ENCODE assay signal across 8 cellular contexts in genomic region chr20:10469599-10469998, GRCh38. TPM values are rescaled to one million over a fixed set of nuclear protein-coding genes. Genes with fewer than 3 reads are reported as not detected.
A peak's percentile ranks its signal among the peaks of the same experiment; 100 is the strongest.
DNase-seq lines count a peak whose midpoint lies in the region; ATAC-seq and TF ChIP-seq lines count a peak whose summit lies in the region.

No MANE protein-coding gene starts in this region.

- H3K9me3 ChIP-seq in hepatocyte (ENCODE audit: low read depth) (no peaks in the 10 kb centered on the region), smooth muscle cell (replicated peaks; ENCODE audit: low read depth) (no peaks in the 10 kb centered on the region)

- H3K4me2 ChIP-seq in hepatocyte: no peak overlapping the region
- H3K4me2 ChIP-seq in smooth muscle cell: no peak overlapping the region

- no peaks in the 10 kb centered on the region for H3K9me2 ChIP-seq in hepatocyte (replicated peaks; ENCODE audit: insufficient read depth)

- H3K79me2 ChIP-seq in hepatocyte (no peaks in the 10 kb centered on the region), smooth muscle cell (ENCODE audit: low read depth) (no peaks in the 10 kb centered on the region)

- TF ChIP-seq CTCF in astrocyte of the spinal cord (IDR thresholded peaks at IDR 0.05; ENCODE audit: low read depth, low read length) (peak; percentile 68), hepatocyte (IDR thresholded peaks at IDR 0.05; ENCODE audit: poor library complexity) (peak; percentile 78), smooth muscle cell (IDR thresholded peaks at IDR 0.05; ENCODE audit: borderline replicate concordance, insufficient read depth, poor library complexity, severe bottlenecking) (peak; percentile 53)

- no peak overlapping the region for H3K4me3 ChIP-seq in astrocyte of the spinal cord (ENCODE audit: low read depth, low read length)
- no peak overlapping the region for H3K4me3 ChIP-seq in hepatocyte
- no peak overlapping the region for H3K4me3 ChIP-seq in smooth muscle cell

- H3K4me1 ChIP-seq in hepatocyte (ENCODE audit: insufficient read depth) (peaks cover 7% of the 10 kb centered on the region), smooth muscle cell (ENCODE audit: low read depth) (peaks cover 59% of the 10 kb centered on the region)

- no peaks in the 10 kb centered on the region for H3K27me3 ChIP-seq in hepatocyte
- H3K27me3 ChIP-seq in smooth muscle cell (ENCODE audit: low read depth): no peaks in the 10 kb centered on the region

- ATAC-seq in HG02759 (IDR thresholded peaks at IDR 0.05; ENCODE audit: unreplicated experiment): peak; percentile 62
- ATAC-seq in GM18873 (IDR thresholded peaks at IDR 0.05; ENCODE audit: low FRiP score, unreplicated experiment): no peak

- H3F3A ChIP-seq in smooth muscle cell (ENCODE audit: low read depth): peaks cover 19% of the 10 kb centered on the region

- no peaks in the 10 kb centered on the region for H3K36me3 ChIP-seq in hepatocyte (replicated peaks; ENCODE audit: insufficient read depth, low read depth)
- H3K36me3 ChIP-seq in smooth muscle cell (ENCODE audit: low read depth): no peaks in the 10 kb centered on the region

- 35% methylated on average over 7 of the region's 7 CpGs for WGBS in hepatocyte (ENCODE audit: low lambda C conversion rate, missing lambda C conversion rate)
- 19% methylated on average over 7 of the region's 7 CpGs for WGBS in smooth muscle cell (ENCODE audit: low lambda C conversion rate)

- DNase-seq in DMS53 treated with DMSO at 0.1 percent for 48 hours (lab: John Stamatoyannopoulos, UW; ENCODE audit: unreplicated experiment): peak; percentile 70
- peak; percentile 85 for DNase-seq in NCI-H446 treated with DMSO at 0.1 percent for 48 hours (lab: John Stamatoyannopoulos, UW)
- DNase-seq in astrocyte of the spinal cord (ENCODE audit: low read depth, low spot score): peak; percentile 93
- DNase-seq in hepatocyte (ENCODE audit: low spot score): peak; percentile 84
- DNase-seq in smooth muscle cell (lab: John Stamatoyannopoulos, UW; ENCODE audit: unreplicated experiment): no peak
- no peak for DNase-seq in activated CD8-positive, alpha-beta memory T cell treated with anti-CD3 and anti-CD28 coated beads, Interleukin-2, amount 50 U/mL, for 48 hours

- no peak overlapping the region for H3K9ac ChIP-seq in smooth muscle cell (ENCODE audit: low read depth)

- no peaks in the 10 kb centered on the region for H4K20me1 ChIP-seq in hepatocyte (ENCODE audit: insufficient read depth, poor library complexity, severe bottlenecking)
- no peaks in the 10 kb centered on the region for H4K20me1 ChIP-seq in smooth muscle cell (ENCODE audit: low read depth)

- H2AFZ ChIP-seq in hepatocyte (no peak overlapping the region), smooth muscle cell (ENCODE audit: low read depth) (no peak overlapping the region)

- H3K27ac ChIP-seq in hepatocyte: no peak overlapping the region
- H3K27ac ChIP-seq in smooth muscle cell (ENCODE audit: low read depth): no peak overlapping the region

- in situ Hi-C loops in astrocyte of the spinal cord (cut with HindIII; ENCODE audit: low sequenced_read_pairs): no loop called here

RNA-seq across cellular contexts. Expression of gene SLX4IP, which starts 34.5 kb away (rescaled TPM):
- 4.7 and 5.7 TPM in 2 replicates for total RNA-seq in hepatocyte
- 2.9 TPM in 2 replicates for polyA plus RNA-seq in hepatocyte
- 4.6 and 6.2 TPM in 2 replicates for total RNA-seq in smooth muscle cell
- 1.2 and 3.7 TPM in 2 replicates for polyA plus RNA-seq in smooth muscle cell

RNA-seq across cellular contexts. Expression of gene MKKS, which starts 35.6 kb away (rescaled TPM):
- total RNA-seq in hepatocyte (17.4 and 17.5 TPM in 2 replicates), smooth muscle cell (13.7 and 15.6 TPM in 2 replicates)
- polyA plus RNA-seq in hepatocyte (8.3 and 15.0 TPM in 2 replicates), smooth muscle cell (12.8 and 19.8 TPM in 2 replicates)

Comparison
In these comparisons a context has a peak if more than half of its experiments do, and no peak if none do; other contexts are left out.
1. DNase-seq: peak in DMS53 treated with DMSO at 0.1 percent for 48 hours (single experiment), NCI-H446 treated with DMSO at 0.1 percent for 48 hours (single experiment), astrocyte of the spinal cord (single experiment) and hepatocyte (single experiment); none in smooth muscle cell (single experiment) and activated CD8-positive, alpha-beta memory T cell treated with anti-CD3 and anti-CD28 coated beads, Interleukin-2, amount 50 U/mL, for 48 hours (single experiment).
2. Peak in every context shown above with its lines, with median percentiles within 50 percentile points of each other: CTCF ChIP-seq.